ENCODE assay signal across 7 cellular contexts in the genomic region with DNA sequence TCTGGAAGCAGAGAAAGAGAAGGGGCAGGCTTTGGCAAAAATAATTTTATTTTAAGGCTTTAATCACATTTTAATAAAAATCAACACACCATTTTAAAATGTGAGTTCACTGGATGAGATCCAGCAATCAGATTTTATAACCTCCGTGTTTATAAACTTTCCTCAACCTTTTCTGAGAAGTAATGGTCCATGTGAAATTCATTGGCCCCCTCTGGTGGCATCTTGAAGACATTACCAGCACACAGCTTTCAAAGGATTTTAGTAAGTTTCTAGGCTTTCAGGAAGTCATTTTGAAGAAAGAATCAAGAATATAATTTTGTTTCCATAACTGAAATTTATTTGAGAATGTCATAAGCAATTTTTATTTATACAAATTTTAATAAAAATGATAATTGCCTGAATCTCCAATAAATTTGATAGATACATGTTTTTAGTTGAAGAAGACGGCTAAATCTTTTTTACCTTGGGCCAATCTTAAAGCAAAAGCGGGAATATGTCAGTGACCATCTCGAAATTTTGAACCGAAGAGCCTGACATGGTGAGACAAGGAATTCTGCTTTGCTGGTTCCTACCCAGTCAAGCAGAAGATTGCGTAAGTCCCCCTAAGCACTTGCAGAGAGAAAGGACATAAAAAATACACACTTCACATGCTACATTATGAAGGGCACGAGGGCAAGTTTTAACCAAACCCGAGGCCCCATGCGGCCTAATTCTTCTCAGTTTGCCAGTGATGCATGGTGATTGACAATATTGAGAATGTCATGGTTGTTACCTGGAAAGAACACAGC.
DNase-seq lines count a peak whose midpoint lies in the region; ATAC-seq and TF ChIP-seq lines count a peak whose summit lies in the region.

No MANE protein-coding gene starts in this region.

- peak; percentile 22 for DNase-seq in Daoy (ENCODE audit: low read depth)
- DNase-seq in OCI-M1 (lab: John Stamatoyannopoulos, UW) = peak; percentile 77
- DNase-seq in endothelial cell (ENCODE audit: low spot score) = peak; percentile 16
- no peak for DNase-seq in osteocyte (ENCODE audit: extremely low spot score, unreplicated experiment)

- ATAC-seq in GM19372 (IDR thresholded peaks at IDR 0.05; ENCODE audit: low read depth, unreplicated experiment) (peak; percentile 49), HG03378 (IDR thresholded peaks at IDR 0.05; ENCODE audit: unreplicated experiment) (peak; percentile 61)
- no peak for ATAC-seq in activated CD4-positive, CD25-positive, alpha-beta regulatory T cell treated with anti-CD3 and anti-CD28 coated beads, Interleukin-2, amount 50 U/mL, for 24 hours

- H3K9me3 Mint-ChIP-seq in endothelial cell (ENCODE audit: unreplicated experiment) (no peaks in the 10 kb centered on the region), osteocyte (ENCODE audit: unreplicated experiment) (no peaks in the 10 kb centered on the region)

- no peaks in the 10 kb centered on the region for H3K36me3 Mint-ChIP-seq in endothelial cell (ENCODE audit: low read depth, unreplicated experiment)
- no peaks in the 10 kb centered on the region for H3K36me3 Mint-ChIP-seq in osteocyte (ENCODE audit: unreplicated experiment)

- H3K27ac Mint-ChIP-seq in endothelial cell (ENCODE audit: unreplicated experiment) = no peak overlapping the region
- H3K27ac Mint-ChIP-seq in osteocyte (ENCODE audit: unreplicated experiment) = no peak overlapping the region

- H3K4me1 Mint-ChIP-seq in endothelial cell (ENCODE audit: unreplicated experiment) = no peaks in the 10 kb centered on the region
- no peaks in the 10 kb centered on the region for H3K4me1 Mint-ChIP-seq in osteocyte (ENCODE audit: unreplicated experiment)

- no peak overlapping the region for H3K4me3 Mint-ChIP-seq in endothelial cell (ENCODE audit: unreplicated experiment)
- H3K4me3 Mint-ChIP-seq in osteocyte (ENCODE audit: unreplicated experiment) = no peak overlapping the region

- peak; percentile 87 for TF ChIP-seq CTCF in endothelial cell (IDR thresholded peaks at IDR 0.05; ENCODE audit: unreplicated experiment)
- peak; percentile 71 for TF ChIP-seq CTCF in osteocyte (IDR thresholded peaks at IDR 0.05)

- no peaks in the 10 kb centered on the region for H3K27me3 Mint-ChIP-seq in endothelial cell (ENCODE audit: unreplicated experiment)
- H3K27me3 Mint-ChIP-seq in osteocyte (ENCODE audit: unreplicated experiment) = peaks cover 2% of the 10 kb centered on the region

Comparison
In these comparisons a context has a peak if more than half of its experiments do, and no peak if none do; other contexts are left out.
1. ATAC-seq: peak in GM19372 (single experiment) and HG03378 (single experiment); none in activated CD4-positive, CD25-positive, alpha-beta regulatory T cell treated with anti-CD3 and anti-CD28 coated beads, Interleukin-2, amount 50 U/mL, for 24 hours (0 of 2).